ENCODE assay signal across 8 cellular contexts in the genomic region with DNA sequence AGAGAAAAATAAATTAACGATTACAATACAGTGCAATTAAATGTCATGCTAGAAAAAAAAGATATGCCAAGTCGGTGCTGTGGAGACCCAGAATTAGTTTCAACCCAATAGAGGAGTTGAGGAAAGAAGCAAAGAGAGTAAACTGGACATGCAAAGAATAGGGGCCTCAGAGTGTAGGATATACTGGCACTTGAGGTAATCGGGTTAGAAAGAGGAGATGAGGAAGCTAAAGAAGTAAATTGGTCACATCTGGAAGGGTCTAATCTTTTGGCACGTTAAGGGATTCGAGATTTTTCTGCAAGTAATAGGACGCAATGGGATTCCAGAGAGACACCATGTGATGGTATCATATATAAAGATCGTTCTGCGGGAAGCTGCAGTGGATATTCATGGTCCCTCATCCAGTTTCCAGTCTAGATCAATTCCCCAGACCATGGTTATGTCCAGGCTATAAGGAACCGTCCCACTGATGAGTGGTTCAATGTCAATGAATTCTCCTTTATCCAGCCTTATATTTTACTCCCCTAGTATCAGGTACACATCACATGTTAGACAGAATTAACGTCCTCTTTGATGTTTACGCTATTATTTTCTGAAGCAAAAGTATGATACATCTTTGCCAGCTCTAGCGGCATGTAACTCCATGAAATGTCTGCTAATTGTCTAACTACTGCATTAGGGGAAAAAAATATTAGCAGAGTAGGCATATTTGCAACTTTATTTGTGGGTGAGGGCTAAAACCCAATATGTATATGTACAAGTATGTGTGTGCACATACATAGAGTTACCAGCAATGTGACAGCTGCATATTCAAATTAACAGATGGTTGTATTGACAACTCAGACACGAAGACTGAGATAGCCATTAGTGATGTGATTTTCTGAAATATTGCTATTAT. TPM values are rescaled to one million over a fixed set of nuclear protein-coding genes. Genes with fewer than 3 reads are reported as not detected.
DNase-seq lines count a peak whose midpoint lies in the region; ATAC-seq and TF ChIP-seq lines count a peak whose summit lies in the region.

No MANE protein-coding gene starts in this region.

- H4K20me1 ChIP-seq in MM.1S (ENCODE audit: insufficient read depth, low read length), result no peaks in the 10 kb centered on the region

- no peaks in the 10 kb centered on the region for H3K79me2 ChIP-seq in MM.1S (ENCODE audit: low read length)

- H3K27ac ChIP-seq in MM.1S (ENCODE audit: low read length) (peak overlapping the region; percentile 83), brain microvascular endothelial cell (peak overlapping the region; percentile 98), right lobe of liver (peak overlapping the region; percentile 98 to 99 (median 99)), transverse colon (peak overlapping the region; percentile 85 to 95 (median 90))

- no peak for TF ChIP-seq EP300 in transverse colon (IDR thresholded peaks at IDR 0.05; ENCODE audit: low read depth)

- TF ChIP-seq CTCF in MM.1S (IDR thresholded peaks at IDR 0.05; ENCODE audit: low read length) (no peak), brain microvascular endothelial cell (IDR thresholded peaks at IDR 0.05; ENCODE audit: low read depth, low read length, missing control alignments) (no peak), right lobe of liver (IDR thresholded peaks at IDR 0.05) (no peak), transverse colon (IDR thresholded peaks at IDR 0.05) (no peak)

- H3K9ac ChIP-seq in MM.1S (ENCODE audit: low read length), result peak overlapping the region; percentile 87

- no peaks in the 10 kb centered on the region for H3K4me1 ChIP-seq in MM.1S (ENCODE audit: low read length)
- no peaks in the 10 kb centered on the region for H3K4me1 ChIP-seq in right lobe of liver
- peaks cover 0 to 9% (median 1%) of the 10 kb centered on the region in 4 donors for H3K4me1 ChIP-seq in transverse colon

- H2AFZ ChIP-seq in MM.1S (ENCODE audit: low read length), result peak overlapping the region; percentile 98

- WGBS in right lobe of liver (ENCODE audit: insufficient coverage, low coverage, low lambda C conversion rate, missing lambda C conversion rate), result 65% methylated on average over 13 of the region's 13 CpGs
- WGBS in transverse colon (ENCODE audit: low coverage in 1 of 2), 2 donors, result 60 to 63% methylated on average over 8 to 13 of the region's 13 CpGs

- no peaks in the 10 kb centered on the region for H3K36me3 ChIP-seq in MM.1S (replicated peaks; ENCODE audit: insufficient read depth, low read length)
- no peaks in the 10 kb centered on the region for H3K36me3 ChIP-seq in brain microvascular endothelial cell (replicated peaks)
- H3K36me3 ChIP-seq in right lobe of liver, result no peaks in the 10 kb centered on the region
- no peaks in the 10 kb centered on the region for H3K36me3 ChIP-seq in transverse colon

- peak in 1 of 4 donors; percentile 13 for ATAC-seq in right lobe of liver
- ATAC-seq in GM18502 (IDR thresholded peaks at IDR 0.05; ENCODE audit: poor library complexity, unreplicated experiment), result no peak

- no peaks in the 10 kb centered on the region for H3K9me2 ChIP-seq in MM.1S (replicated peaks; ENCODE audit: insufficient read depth, low read length)

- in situ Hi-C loops in brain microvascular endothelial cell (cut with HindIII; ENCODE audit: low pct_ligation_motif_present, low sequenced_read_pairs) (no loop called here), transverse colon (cut with MboI; ENCODE audit: low pct_ligation_motif_present in 1 of 4, low pct_unique_long_range_greater_than_20kb in 1 of 4, low sequenced_read_pairs in 3 of 4) (no loop called here)

- peak overlapping the region; percentile 71 for H3K4me2 ChIP-seq in MM.1S (ENCODE audit: low read depth, low read length)

- peak; percentile 46 for DNase-seq in NCI-H2227 treated with DMSO at 0.1 percent for 48 hours (lab: John Stamatoyannopoulos, UW)
- no peak for DNase-seq in NCI-H2227 (lab: John Stamatoyannopoulos, UW; ENCODE audit: unreplicated experiment)
- no peak for DNase-seq in MM.1S
- no peak for DNase-seq in brain microvascular endothelial cell
- DNase-seq in right lobe of liver, result no peak
- no peak for DNase-seq in transverse colon
- DNase-seq in DMS153 treated with DMSO at 0.1 percent for 48 hours (lab: John Stamatoyannopoulos, UW; ENCODE audit: unreplicated experiment), result no peak

- no peaks in the 10 kb centered on the region for H3K9me3 ChIP-seq in MM.1S (replicated peaks; ENCODE audit: insufficient read depth, low read length)
- H3K9me3 ChIP-seq in right lobe of liver, result no peaks in the 10 kb centered on the region
- H3K9me3 ChIP-seq in transverse colon, result no peaks in the 10 kb centered on the region

- intact Hi-C loops in right lobe of liver (cut with DNase I), result no loop called here
- intact Hi-C loops in transverse colon (cut with DNase I; ENCODE audit: low total_unique reads), result no loop called here

- H3K4me3 ChIP-seq in MM.1S (ENCODE audit: low read length), result peak overlapping the region; percentile 96
- peak overlapping the region; percentile 78 for H3K4me3 ChIP-seq in brain microvascular endothelial cell (ENCODE audit: low read depth, low read length)
- peak overlapping the region; percentile 51 to 79 (median 68) for H3K4me3 ChIP-seq in right lobe of liver
- peak overlapping the region; percentile 22 to 80 (median 62) for H3K4me3 ChIP-seq in transverse colon

- no peaks in the 10 kb centered on the region for H3F3A ChIP-seq in MM.1S (ENCODE audit: insufficient read depth, low read length)

- TF ChIP-seq POLR2A in right lobe of liver (IDR thresholded peaks at IDR 0.05), result no peak
- TF ChIP-seq POLR2A in transverse colon (IDR thresholded peaks at IDR 0.05), result no peak

- no peaks in the 10 kb centered on the region for H3K27me3 ChIP-seq in MM.1S (replicated peaks; ENCODE audit: insufficient read depth, low read length)
- no peaks in the 10 kb centered on the region for H3K27me3 ChIP-seq in brain microvascular endothelial cell (replicated peaks)
- no peaks in the 10 kb centered on the region for H3K27me3 ChIP-seq in right lobe of liver
- no peaks in the 10 kb centered on the region for H3K27me3 ChIP-seq in transverse colon

RNA-seq across cellular contexts. Expression of a gene that starts 1.1 kb away (rescaled TPM):
- total RNA-seq in right lobe of liver (1 to 10 TPM in 5 of 6 experiments, under 1 TPM in 1; 0.65 to 2.3 (median 1.7) TPM), transverse colon (10 to 100 TPM; 13.4 to 49.6 (median 22.6) TPM)

Comparison
In these comparisons a context has a peak if more than half of its experiments do, and no peak if none do; other contexts are left out.
1. RNA of a gene that starts 1.1 kb away (total RNA-seq): 13.4 to 49.6 TPM in transverse colon; 0.65 to 2.3 TPM in right lobe of liver; every median in the first group is over 4 times any median in the second.
2. Peak in every context shown above with its lines, with median percentiles within 50 percentile points of each other: H3K27ac ChIP-seq and H3K4me3 ChIP-seq.